In genomic region chr12:132163911-132164288, GRCh38 we compare ENCODE assay signal across 11 cellular contexts. TPM values are rescaled to one million over a fixed set of nuclear protein-coding genes. Genes with fewer than 3 reads are reported as not detected.
A peak's percentile ranks its signal among the peaks of the same experiment; 100 is the strongest.
DNase-seq lines count a peak whose midpoint lies in the region; ATAC-seq and TF ChIP-seq lines count a peak whose summit lies in the region.
"Had no signal": no experiment of that assay in that cellular context is flagged by ENCODE, and none has a peak within 500 bp of the region (broad histone marks: within the 10 kb centered on the region; RNA-seq: fewer than 3 reads in every experiment).

No MANE protein-coding gene starts in this region.

- H3K36me3 Mint-ChIP-seq in Calu3 (ENCODE audit: insufficient read depth, unreplicated experiment) = peaks cover 12% of the 10 kb centered on the region
- no peaks in the 10 kb centered on the region for H3K36me3 Mint-ChIP-seq in immature natural killer cell
- no peaks in the 10 kb centered on the region for H3K36me3 Mint-ChIP-seq in activated CD8-positive, alpha-beta memory T cell treated with anti-CD3 and anti-CD28 coated beads, Interleukin-2, amount 10 ng/mL, durations not matched to agents 7 days and 5 days

- CTCF ChIA-PET in Calu3 (lab: Charles Lee) = interaction anchor here (2.5 to 3.1 kb wide), 2 partner anchors 10 to 250 kb away, joined by 9 to 13 read pairs; no protein-coding TSS in a partner anchor
- CTCF ChIA-PET in activated CD8-positive, alpha-beta memory T cell treated with anti-CD3 and anti-CD28 coated beads, Interleukin-2, amount 10 ng/mL, durations not matched to agents 7 days and 5 days (lab: Charles Lee) = no interaction called here

- peak; percentile 11 for ATAC-seq in foreskin keratinocyte
- ATAC-seq in activated CD8-positive, alpha-beta memory T cell treated with anti-CD3 and anti-CD28 coated beads, Interleukin-2, amount 10 ng/mL, durations not matched to agents 7 days and 5 days = no peak

- intact Hi-C loops in Calu3 (cut with micrococcal nuclease; ENCODE audit: unreplicated experiment) = loop anchor here (2.0 kb wide), 1 partner anchor 55 kb away; no protein-coding TSS in a partner anchor

- in situ Hi-C loops in ACHN (cut with HindIII; ENCODE audit: low pct_ligation_motif_present, low pct_unique_long_range_greater_than_20kb, low sequenced_read_pairs) = no loop called here

- no peak overlapping the region for H3K4me3 Mint-ChIP-seq in Calu3 (ENCODE audit: low read depth, unreplicated experiment)
- H3K4me3 Mint-ChIP-seq in immature natural killer cell = no peak overlapping the region
- no peak overlapping the region for H3K4me3 Mint-ChIP-seq in activated CD8-positive, alpha-beta memory T cell treated with anti-CD3 and anti-CD28 coated beads, Interleukin-2, amount 10 ng/mL, durations not matched to agents 7 days and 5 days

- peak; percentile 20 for TF ChIP-seq CTCF in Calu3 (IDR thresholded peaks at IDR 0.05; ENCODE audit: unreplicated experiment)
- TF ChIP-seq CTCF in foreskin keratinocyte (conservative IDR thresholded peaks at IDR 0.05) = peak; percentile 18

- no peaks in the 10 kb centered on the region for H3K4me1 ChIP-seq in foreskin keratinocyte

- H3K27me3 Mint-ChIP-seq in Calu3 (ENCODE audit: unreplicated experiment) (peaks cover 76% of the 10 kb centered on the region), immature natural killer cell (ENCODE audit: low read depth in 3 of 3) (peaks cover 0 to 4% (median 2%) of the 10 kb centered on the region in 3 donors)
- H3K27me3 Mint-ChIP-seq in activated CD8-positive, alpha-beta memory T cell treated with anti-CD3 and anti-CD28 coated beads, Interleukin-2, amount 10 ng/mL, durations not matched to agents 7 days and 5 days = peaks cover 3% of the 10 kb centered on the region

- peaks cover 16% of the 10 kb centered on the region for H3K4me1 Mint-ChIP-seq in Calu3 (ENCODE audit: low read depth, unreplicated experiment)
- H3K4me1 Mint-ChIP-seq in immature natural killer cell = peaks cover 1 to 6% of the 10 kb centered on the region in 2 donors
- H3K4me1 Mint-ChIP-seq in activated CD8-positive, alpha-beta memory T cell treated with anti-CD3 and anti-CD28 coated beads, Interleukin-2, amount 10 ng/mL, durations not matched to agents 7 days and 5 days = peaks cover 9% of the 10 kb centered on the region

- no TSS peak for BruUV-seq in Calu3 (replicated peaks; lab: Mats Ljungman, UMichigan)

- H3K9me3 Mint-ChIP-seq in Calu3 (ENCODE audit: low read depth, unreplicated experiment) (peaks cover 4% of the 10 kb centered on the region), immature natural killer cell (no peaks in the 10 kb centered on the region)
- peaks cover 7% of the 10 kb centered on the region for H3K9me3 Mint-ChIP-seq in activated CD8-positive, alpha-beta memory T cell treated with anti-CD3 and anti-CD28 coated beads, Interleukin-2, amount 10 ng/mL, durations not matched to agents 7 days and 5 days (ENCODE audit: low read depth)

- no peak overlapping the region for H3K27ac ChIP-seq in foreskin keratinocyte

- H3K27ac Mint-ChIP-seq in Calu3 (ENCODE audit: unreplicated experiment) (no peak overlapping the region), immature natural killer cell (peak overlapping the region in 1 of 6 donors; percentile 4)
- no peak overlapping the region for H3K27ac Mint-ChIP-seq in activated CD8-positive, alpha-beta memory T cell treated with anti-CD3 and anti-CD28 coated beads, Interleukin-2, amount 10 ng/mL, durations not matched to agents 7 days and 5 days

- H3K27me3 ChIP-seq in foreskin keratinocyte = peaks cover 17% of the 10 kb centered on the region

- DNase-seq in ACHN (peak; percentile 39), Calu3 (no peak), SW480 (ENCODE audit: low spot score) (peak; percentile 66), foreskin keratinocyte (no peak), immature natural killer cell (no peak), CD1c-positive myeloid dendritic cell (ENCODE audit: extremely low spot score) (no peak), NCI-H226 (no peak)
- DNase-seq in activated CD8-positive, alpha-beta memory T cell treated with anti-CD3 and anti-CD28 coated beads, Interleukin-2, amount 10 ng/mL, durations not matched to agents 7 days and 5 days = no peak
- DNase-seq: amniotic stem cell, DMS79 treated with DMSO at 0.1 percent for 48 hours, NCI-H1092 treated with DMSO at 0.1 percent for 48 hours had no signal

RNA-seq across cellular contexts. Expression of gene NOC4L, which starts 19.6 kb away (rescaled TPM):
- total RNA-seq in Calu3 (2022) (62.5 and 67.3 TPM in 2 replicates), foreskin keratinocyte (24.6 and 32.2 TPM in 2 replicates)
- polyA plus RNA-seq in foreskin keratinocyte (38.2 and 42.4 TPM in 2 replicates), immature natural killer cell (10 to 100 TPM; 16.4 to 28.5 (median 17.2) TPM)
- 10 to 100 TPM; 38.0 to 42.9 TPM for total RNA-seq in activated CD8-positive, alpha-beta memory T cell treated with anti-CD3 and anti-CD28 coated beads, Interleukin-2, amount 10 ng/mL, durations not matched to agents 7 days and 5 days

RNA-seq across cellular contexts. Expression of gene DDX51, which starts 19.8 kb away (rescaled TPM):
- total RNA-seq in Calu3 (2022) (46.3 and 48.0 TPM in 2 replicates), foreskin keratinocyte (12.0 and 17.8 TPM in 2 replicates)
- polyA plus RNA-seq in foreskin keratinocyte (17.1 and 19.6 TPM in 2 replicates), immature natural killer cell (1 to 10 TPM; 2.9 to 6.3 (median 5.0) TPM)
- total RNA-seq in activated CD8-positive, alpha-beta memory T cell treated with anti-CD3 and anti-CD28 coated beads, Interleukin-2, amount 10 ng/mL, durations not matched to agents 7 days and 5 days = 10 to 100 TPM; 24.4 to 30.5 TPM

Comparison
In these comparisons a context has a peak if more than half of its experiments do, and no peak if none do; other contexts are left out.
1. DNase-seq: peak in ACHN (single experiment) and SW480 (single experiment); none in Calu3 (single experiment), foreskin keratinocyte (0 of 2), immature natural killer cell (0 of 3), CD1c-positive myeloid dendritic cell (single experiment), activated CD8-positive, alpha-beta memory T cell treated with anti-CD3 and anti-CD28 coated beads, Interleukin-2, amount 10 ng/mL, durations not matched to agents 7 days and 5 days (single experiment) and NCI-H226 (single experiment).